ENCODE assay signal across 18 cellular contexts in the genomic region with DNA sequence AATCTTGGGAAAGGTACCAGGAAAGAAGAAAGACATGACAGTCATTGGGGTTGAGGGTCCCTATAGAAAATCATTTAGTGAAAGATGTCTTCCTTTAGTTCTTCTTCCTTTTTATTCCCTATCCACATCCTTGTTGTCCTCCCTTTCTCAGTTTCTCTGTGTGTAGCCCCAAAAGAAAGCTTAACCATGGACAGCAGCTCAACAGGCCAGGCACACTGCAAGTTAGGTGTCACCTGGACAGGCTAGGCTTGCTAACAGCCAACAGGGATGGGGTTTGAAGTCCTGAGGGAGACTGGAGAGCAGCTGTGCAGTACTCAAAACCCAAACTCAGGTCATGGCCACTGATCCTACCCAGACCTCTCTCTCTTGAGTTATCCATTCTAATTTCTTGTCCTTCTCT.
DNase-seq lines count a peak whose midpoint lies in the region; ATAC-seq, FAIRE-seq and TF ChIP-seq lines count a peak whose summit lies in the region.
"Had no signal": no experiment of that assay in that cellular context is flagged by ENCODE, and none has a peak within 500 bp of the region (broad histone marks: within the 10 kb centered on the region; RNA-seq: fewer than 3 reads in every experiment).

No MANE protein-coding gene starts in this region.

- no peak for TF ChIP-seq POLR2A in endothelial cell of umbilical vein (IDR thresholded peaks at IDR 0.05; ENCODE audit: low read depth, low read length)

- H3K4me2 ChIP-seq in endothelial cell of umbilical vein (ENCODE audit: insufficient read depth, low read length): no peak overlapping the region
- H3K4me2 ChIP-seq: BLaER1 had no signal

- H3K9ac ChIP-seq in endothelial cell of umbilical vein (replicated peaks; ENCODE audit: extremely low read depth, insufficient read depth, low read length): no peak overlapping the region
- H3K9ac ChIP-seq: BLaER1 had no signal

- no peaks in the 10 kb centered on the region for H3K4me1 Mint-ChIP-seq in stimulated activated memory B cell treated with anti-CD40 and anti-IgM and Interleukin-4, amounts not matched to agents 10 μg/mL and 1 μg/mL and 100 μg/mL, for 72 hours
- H3K4me1 Mint-ChIP-seq: CD8-positive, alpha-beta memory T cell had no signal

- H2AFZ ChIP-seq in endothelial cell of umbilical vein (ENCODE audit: low read depth, low read length): peak overlapping the region; percentile 18

- POLR2A ChIA-PET in endothelial cell of umbilical vein (lab: Charles Lee): no interaction called here

- no peaks in the 10 kb centered on the region for H3K9me1 ChIP-seq in endothelial cell of umbilical vein (replicated peaks; ENCODE audit: control insufficient read depth, extremely low read depth, insufficient read depth, low read length)

- H3K4me3 ChIP-seq in endothelial cell of umbilical vein (replicated peaks in 1 of 3; ENCODE audit: insufficient read depth in 1 of 3, low read depth in 1 of 3, low read length in 3 of 3): no peak overlapping the region
- no peak overlapping the region for H3K4me3 ChIP-seq in mucosa of descending colon
- H3K4me3 ChIP-seq: BLaER1, GM12878 had no signal

- H3K79me2 ChIP-seq in endothelial cell of umbilical vein (ENCODE audit: control insufficient read depth, insufficient read depth, low read length): no peaks in the 10 kb centered on the region

- peak; percentile 14 for ATAC-seq in mucosa of descending colon
- peak; percentile 28 for ATAC-seq in stimulated activated memory B cell treated with anti-CD40 and anti-IgM and Interleukin-4, amounts not matched to agents 10 μg/mL and 1 μg/mL and 100 μg/mL, for 72 hours
- ATAC-seq in HG03139 (IDR thresholded peaks at IDR 0.05; ENCODE audit: unreplicated experiment): no peak
- no peak for ATAC-seq in GM21723 (IDR thresholded peaks at IDR 0.05; ENCODE audit: unreplicated experiment)
- ATAC-seq: HCT116 had no signal

- H3K27me3 Mint-ChIP-seq in stimulated activated memory B cell treated with anti-CD40 and anti-IgM and Interleukin-4, amounts not matched to agents 10 μg/mL and 1 μg/mL and 100 μg/mL, for 72 hours: no peaks in the 10 kb centered on the region
- H3K27me3 Mint-ChIP-seq: CD8-positive, alpha-beta memory T cell had no signal

- no peak overlapping the region for H3K4me3 Mint-ChIP-seq in stimulated activated memory B cell treated with anti-CD40 and anti-IgM and Interleukin-4, amounts not matched to agents 10 μg/mL and 1 μg/mL and 100 μg/mL, for 72 hours
- H3K4me3 Mint-ChIP-seq: CD8-positive, alpha-beta memory T cell had no signal

- no peaks in the 10 kb centered on the region for H3K9me3 Mint-ChIP-seq in stimulated activated memory B cell treated with anti-CD40 and anti-IgM and Interleukin-4, amounts not matched to agents 10 μg/mL and 1 μg/mL and 100 μg/mL, for 72 hours

- no peaks in the 10 kb centered on the region for H3K36me3 Mint-ChIP-seq in stimulated activated memory B cell treated with anti-CD40 and anti-IgM and Interleukin-4, amounts not matched to agents 10 μg/mL and 1 μg/mL and 100 μg/mL, for 72 hours
- H3K36me3 Mint-ChIP-seq: CD8-positive, alpha-beta memory T cell had no signal

- DNase-seq in DMS53 (lab: John Stamatoyannopoulos, UW): peak; percentile 62
- no peak for DNase-seq in DMS53 treated with DMSO at 0.1 percent for 48 hours (lab: John Stamatoyannopoulos, UW; ENCODE audit: unreplicated experiment)
- DNase-seq in endothelial cell of umbilical vein (ENCODE audit: low read depth, low spot score): no peak
- DNase-seq in mucosa of descending colon: no peak
- DNase-seq in SIG-M5 treated with dmso at 0.1 percent for 504 hours (lab: John Stamatoyannopoulos, UW; ENCODE audit: unreplicated experiment): no peak
- DNase-seq: AML-193; Caco-2; CD8-positive, alpha-beta memory T cell had no signal

- no peaks in the 10 kb centered on the region for H3K36me3 ChIP-seq in endothelial cell of umbilical vein (ENCODE audit: control insufficient read depth in 2 of 2, extremely low read depth in 1 of 2, insufficient read depth in 2 of 2, low read length in 2 of 2)
- H3K36me3 ChIP-seq in mucosa of descending colon (ENCODE audit: low read depth): no peaks in the 10 kb centered on the region
- H3K36me3 ChIP-seq: BLaER1 had no signal

- no TSS peak for BruUV-seq in endothelial cell of umbilical vein (replicated peaks; lab: Mats Ljungman, UMichigan)

- H3K27ac ChIP-seq in endothelial cell of umbilical vein (ENCODE audit: insufficient read depth, low read depth, low read length): peak overlapping the region; percentile 78
- H3K27ac ChIP-seq: 22Rv1, BLaER1, HL-60 had no signal

- intact Hi-C loops in endothelial cell of umbilical vein (cut with micrococcal nuclease) (no loop called here), mucosa of descending colon (cut with DNase I, micrococcal nuclease) (no loop called here)

- no peak for FAIRE-seq in endothelial cell of umbilical vein (lab: Jason Lieb, UNC)
- FAIRE-seq: GM12878, GM18507, H54 had no signal

- H3K4me1 ChIP-seq in endothelial cell of umbilical vein (ENCODE audit: control insufficient read depth, extremely low read depth, insufficient read depth, low read length) (peaks cover 12% of the 10 kb centered on the region), mucosa of descending colon (ENCODE audit: low read depth) (no peaks in the 10 kb centered on the region)
- H3K4me1 ChIP-seq: BLaER1, Caco-2 had no signal

- CTCF ChIA-PET in endothelial cell of umbilical vein (lab: Charles Lee): interaction anchor here (1.1 to 1.7 kb wide), 2 partner anchors 26 to 482 kb away, joined by 5 read pairs; no protein-coding TSS in a partner anchor

- H3K9me3 ChIP-seq in endothelial cell of umbilical vein (replicated peaks; ENCODE audit: control insufficient read depth, insufficient read depth, low read length) (no peaks in the 10 kb centered on the region), mucosa of descending colon (no peaks in the 10 kb centered on the region)
- H3K9me3 ChIP-seq: BLaER1, Caco-2 had no signal

- no peak overlapping the region for H3K27ac Mint-ChIP-seq in stimulated activated memory B cell treated with anti-CD40 and anti-IgM and Interleukin-4, amounts not matched to agents 10 μg/mL and 1 μg/mL and 100 μg/mL, for 72 hours
- H3K27ac Mint-ChIP-seq: CD8-positive, alpha-beta memory T cell had no signal

- H4K20me1 ChIP-seq in endothelial cell of umbilical vein (replicated peaks; ENCODE audit: control insufficient read depth, extremely low read depth, insufficient read depth, low read length): no peaks in the 10 kb centered on the region
- H4K20me1 ChIP-seq: BLaER1 had no signal

- H3K27me3 ChIP-seq in endothelial cell of umbilical vein (ENCODE audit: control insufficient read depth in 2 of 2, insufficient read depth in 2 of 2, low read length in 2 of 2): no peaks in the 10 kb centered on the region
- H3K27me3 ChIP-seq: BLaER1 had no signal

- dilution Hi-C loops in endothelial cell of umbilical vein (cut with MboI; ENCODE audit: extremely low pct_ligation_motif_present, low sequenced_read_pairs): no loop called here

- TF ChIP-seq CTCF in endothelial cell of umbilical vein (IDR thresholded peaks at IDR 0.05; ENCODE audit: extremely low read depth in 1 of 2, insufficient read depth in 1 of 2, low read depth in 1 of 2, low read length in 2 of 2): no peak
- TF ChIP-seq CTCF in mucosa of descending colon (IDR thresholded peaks at IDR 0.05): no peak

TF ChIP-seq in endothelial cell of umbilical vein, 7 proteins besides CTCF, POLR2A, EP300 and RAD21:
- TF ChIP-seq FOS (IDR thresholded peaks at IDR 0.05; ENCODE audit: borderline replicate concordance, insufficient read depth, low read length) (no peak), JUN (IDR thresholded peaks at IDR 0.05; ENCODE audit: borderline replicate concordance, insufficient read depth, insufficient read length, low read depth) (no peak)

Comparison
In these comparisons a context has a peak if more than half of its experiments do, and no peak if none do; other contexts are left out.
1. ATAC-seq: peak in mucosa of descending colon (single experiment) and stimulated activated memory B cell treated with anti-CD40 and anti-IgM and Interleukin-4, amounts not matched to agents 10 μg/mL and 1 μg/mL and 100 μg/mL, for 72 hours (single experiment); none in HG03139 (single experiment) and GM21723 (single experiment).